1 cellular context compared by ENCODE assay signal in genomic region chr3:65758871-65759598, GRCh38.
TF ChIP-seq lines count a peak whose summit lies in the region.

No MANE protein-coding gene starts in this region.

TF ChIP-seq in IMR-90, 13 proteins besides CTCF, POLR2A, EP300 and RAD21:
- TF ChIP-seq RFX5 (IDR thresholded peaks at IDR 0.05; ENCODE audit: low read depth, low read length) (no peak), USF2 (IDR thresholded peaks at IDR 0.05; ENCODE audit: low read depth, low read length) (no peak), BHLHE40 (IDR thresholded peaks at IDR 0.05; ENCODE audit: low read depth, low read length) (no peak), FOS (IDR thresholded peaks at IDR 0.05; ENCODE audit: low read depth, low read length) (no peak), MAZ (IDR thresholded peaks at IDR 0.05; ENCODE audit: borderline replicate concordance, low read depth, low read length) (no peak), NFE2L2 (IDR thresholded peaks at IDR 0.05; ENCODE audit: low read depth, low read length) (no peak), CHD1 (IDR thresholded peaks at IDR 0.05; ENCODE audit: low read depth, low read length) (no peak), RCOR1 (IDR thresholded peaks at IDR 0.05; ENCODE audit: insufficient replicate concordance, low read length) (no peak), MXI1 (IDR thresholded peaks at IDR 0.05; ENCODE audit: borderline replicate concordance, low read depth, low read length) (no peak), MAFK (IDR thresholded peaks at IDR 0.05; ENCODE audit: low read depth, low read length) (no peak), SMC3 (IDR thresholded peaks at IDR 0.05; ENCODE audit: low read depth, low read length) (no peak), ELK1 (IDR thresholded peaks at IDR 0.05; ENCODE audit: borderline replicate concordance, low read depth, low read length) (no peak), CEBPB (IDR thresholded peaks at IDR 0.05; ENCODE audit: low read depth, low read length) (no peak)
